24 cellular contexts compared by ENCODE assay signal in the genomic region with DNA sequence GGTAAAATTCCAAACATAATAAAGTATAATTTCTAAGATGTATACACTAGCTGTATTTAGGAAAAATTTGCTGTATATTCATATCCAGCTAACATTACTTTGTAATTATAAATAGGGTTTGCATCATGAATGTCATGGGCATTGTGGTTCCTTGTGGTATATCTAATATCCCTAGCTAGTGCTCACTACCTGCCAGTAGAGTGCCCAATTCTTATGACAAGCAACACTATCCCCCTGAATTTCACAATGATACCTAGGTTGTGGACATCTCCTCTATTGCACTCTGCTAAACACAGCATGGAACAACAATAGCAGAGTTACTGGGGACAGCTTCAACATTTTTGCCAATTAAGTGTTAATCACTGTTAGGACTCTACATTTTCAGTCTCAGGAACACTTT.
"Had no signal": no experiment of that assay in that cellular context is flagged by ENCODE, and none has a peak within 500 bp of the region (broad histone marks: within the 10 kb centered on the region; RNA-seq: fewer than 3 reads in every experiment).

No MANE protein-coding gene starts in this region.

- FAIRE-seq: endometrium, islet of Langerhans had no signal

- H3K36me3 Mint-ChIP-seq: mesothelial cell of epicardium; naive thymus-derived CD4-positive, alpha-beta T cell; neural progenitor cell; stimulated activated effector memory CD8-positive, alpha-beta T cell treated with anti-CD3 and anti-CD28 coated beads, Interleukin-12 subunit alpha, Interleukin-12 subunit beta, amount 100 ng/mL, for 72 hours had no signal

- ATAC-seq: effector memory CD8-positive, alpha-beta T cell; gastrocnemius medialis; heart left ventricle; left cardiac atrium; left lung; mucosa of descending colon; naive thymus-derived CD4-positive, alpha-beta T cell; sciatic nerve; stimulated activated effector memory CD8-positive, alpha-beta T cell treated with anti-CD3 and anti-CD28 coated beads, Interleukin-12 subunit alpha, Interleukin-12 subunit beta, amount 100 ng/mL, for 72 hours had no signal

- H3K9me3 Mint-ChIP-seq: neural progenitor cell had no signal

- H3K27ac Mint-ChIP-seq: effector memory CD8-positive, alpha-beta T cell; mesothelial cell of epicardium; naive thymus-derived CD4-positive, alpha-beta T cell; nephron; neural progenitor cell; stimulated activated effector memory CD8-positive, alpha-beta T cell treated with anti-CD3 and anti-CD28 coated beads, Interleukin-12 subunit alpha, Interleukin-12 subunit beta, amount 100 ng/mL, for 72 hours had no signal

- DNase-seq: cortex of kidney; effector memory CD8-positive, alpha-beta T cell; foreskin fibroblast; gastrocnemius medialis; heart left ventricle; left cardiac atrium; left lung; mesenchymal stem cell; mucosa of descending colon; naive thymus-derived CD4-positive, alpha-beta T cell; stimulated activated CD4-positive, alpha-beta T cell treated with anti-CD3 and anti-CD28 coated beads, Interleukin-12 subunit alpha, Interleukin-12 subunit beta, amount 100 ng/mL, for 4 hours; stimulated activated CD4-positive, alpha-beta T cell treated with anti-CD3 and anti-CD28 coated beads, Interleukin-1b, Interleukin-23, amount 100 ng/mL, for 48 hours; stimulated activated CD4-positive, alpha-beta T cell treated with anti-CD3 and anti-CD28 coated beads, Interleukin-4, amount 100 ng/mL, for 24 hours; stimulated activated naive CD4-positive, alpha-beta T cell treated with Interleukin-2 at 50 U/mL for 16 hours; stomach; thyroid gland; trophoblast cell had no signal

- H3K27me3 Mint-ChIP-seq: effector memory CD8-positive, alpha-beta T cell; naive thymus-derived CD4-positive, alpha-beta T cell had no signal

- H3K4me1 Mint-ChIP-seq: naive thymus-derived CD4-positive, alpha-beta T cell; neural progenitor cell; stimulated activated effector memory CD8-positive, alpha-beta T cell treated with anti-CD3 and anti-CD28 coated beads, Interleukin-12 subunit alpha, Interleukin-12 subunit beta, amount 100 ng/mL, for 72 hours had no signal

- H3K4me3 Mint-ChIP-seq: effector memory CD8-positive, alpha-beta T cell; mesothelial cell of epicardium; naive thymus-derived CD4-positive, alpha-beta T cell; nephron; neural progenitor cell; stimulated activated effector memory CD8-positive, alpha-beta T cell treated with anti-CD3 and anti-CD28 coated beads, Interleukin-12 subunit alpha, Interleukin-12 subunit beta, amount 100 ng/mL, for 72 hours had no signal
